In the genomic region with DNA sequence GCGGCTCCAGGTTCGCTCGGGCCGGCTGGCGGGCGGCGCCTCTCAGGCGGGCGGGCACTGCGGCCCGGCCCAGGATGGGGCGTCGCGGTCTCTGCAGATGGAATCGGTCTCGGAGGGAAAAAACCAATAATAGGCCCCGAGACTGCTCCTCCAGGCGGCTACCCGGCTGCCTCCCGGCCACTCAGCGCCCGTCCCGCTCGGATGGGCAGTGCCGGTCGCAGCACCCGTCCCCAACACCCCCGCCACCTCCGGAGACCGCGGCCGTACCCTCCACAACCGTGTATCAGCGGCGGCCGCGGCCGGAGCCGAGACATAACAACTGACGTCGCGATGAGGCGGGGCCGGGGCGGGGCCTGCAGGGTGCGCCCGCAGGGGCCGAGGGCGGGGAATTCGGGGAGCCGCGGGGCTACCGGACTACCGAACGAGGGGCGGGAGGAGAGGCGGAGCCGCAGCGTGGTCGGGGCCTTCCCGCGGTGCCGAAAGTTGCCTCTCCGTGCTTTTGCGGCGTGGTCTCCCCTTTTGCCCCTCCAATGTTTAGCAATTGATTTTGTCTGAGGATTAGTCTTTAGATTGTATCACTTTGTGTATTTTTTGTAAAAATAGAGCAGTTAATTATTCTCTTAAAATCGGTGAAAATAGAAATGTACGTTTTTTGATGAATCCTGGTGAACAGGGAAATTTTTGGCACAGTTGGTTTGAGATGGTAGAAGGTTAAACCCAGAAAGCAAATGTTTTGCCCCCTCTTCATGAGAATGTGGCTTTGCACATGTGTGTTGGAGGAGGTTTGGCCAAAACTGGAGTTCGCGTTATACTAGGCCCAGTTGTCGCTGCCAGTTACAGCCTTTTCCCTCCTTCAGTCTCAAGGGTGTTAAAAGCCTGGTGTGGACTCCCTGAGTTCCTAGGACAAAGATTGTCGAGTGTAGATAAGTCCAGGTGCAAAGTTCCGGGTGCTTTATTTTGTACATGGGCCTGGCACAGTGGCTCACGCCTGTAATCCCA, we compare ENCODE assay signal across 8 cellular contexts. TPM values are rescaled to one million over a fixed set of nuclear protein-coding genes. Genes with fewer than 3 reads are reported as not detected.
DNase-seq lines count a peak whose midpoint lies in the region; ATAC-seq lines count a peak whose summit lies in the region.

TSS of gene RNF103 (minus strand) at position 317 of the 999 bp plus-strand sequence. CDS start 979 bp downstream, outside the sequence.

- peaks cover 4% of the 10 kb centered on the region for H3K79me1 ChIP-seq in mesenchymal stem cell (replicated peaks; ENCODE audit: low read length, poor library complexity, severe bottlenecking)

- DNase-seq in CMK (ENCODE audit: low read depth) (peak; percentile 57), HT-29 (ENCODE audit: low spot score) (peak; percentile 94), NOMO-1 treated with DMSO at 0.1 percent for 48 hours (lab: John Stamatoyannopoulos, UW; ENCODE audit: unreplicated experiment) (peak; percentile 80), mesenchymal stem cell (peak; percentile 93)
- peak; percentile 81 to 95 (median 83) for DNase-seq in activated CD8-positive, alpha-beta memory T cell treated with anti-CD3 and anti-CD28 coated beads for 48 hours (ENCODE audit: low read depth in 2 of 3, low spot score in 2 of 3)
- peak; percentile 90 to 91 (median 91) for DNase-seq in effector memory CD8-positive, alpha-beta T cell
- DNase-seq in stimulated activated CD8-positive, alpha-beta memory T cell treated with anti-CD3 and anti-CD28 coated beads, Interleukin-12 subunit alpha, Interleukin-12 subunit beta, amount 100 ng/mL, for 24 hours (ENCODE audit: extremely low read depth), result peak; percentile 90

- H4K91ac ChIP-seq in mesenchymal stem cell (ENCODE audit: low read length), result peak within 1 kb of the TSS; percentile 61

- peak within 1 kb of the TSS; percentile 52 for H3K4me2 ChIP-seq in mesenchymal stem cell (ENCODE audit: low read length, poor library complexity, severe bottlenecking)

- H3K27me3 ChIP-seq in mesenchymal stem cell (ENCODE audit: control insufficient read depth in 1 of 2, insufficient read depth in 1 of 2, low read length in 2 of 2), result no peaks in the 10 kb centered on the region

- H3K23ac ChIP-seq in mesenchymal stem cell (ENCODE audit: low read length in 2 of 2), result no peak within 1 kb of the TSS

- H2BK120ac ChIP-seq in mesenchymal stem cell (ENCODE audit: low read depth, low read length), result peak within 1 kb of the TSS; percentile 85

- peaks cover 0 to 16% of the 10 kb centered on the region in 2 experiments for H3K36me3 ChIP-seq in mesenchymal stem cell (ENCODE audit: control insufficient read depth in 1 of 2, insufficient read depth in 2 of 2, low read depth in 1 of 2, low read length in 2 of 2)

- H3K27me3 Mint-ChIP-seq in effector memory CD8-positive, alpha-beta T cell, result peaks cover 2 to 9% of the 10 kb centered on the region in 2 donors

- H2BK15ac ChIP-seq in mesenchymal stem cell (ENCODE audit: low read depth, poor library complexity, severe bottlenecking), result peak within 1 kb of the TSS; percentile 69

- peaks cover 18 to 37% of the 10 kb centered on the region in 2 donors for H3K4me1 Mint-ChIP-seq in effector memory CD8-positive, alpha-beta T cell (ENCODE audit: low read depth in 2 of 2)

- H3K27ac ChIP-seq in mesenchymal stem cell (ENCODE audit: low read length, poor library complexity, severe bottlenecking), result peak within 1 kb of the TSS; percentile 79

- no peaks in the 10 kb centered on the region for H3K9me3 ChIP-seq in mesenchymal stem cell (ENCODE audit: control insufficient read depth, low read length)

- H3K4me1 ChIP-seq in mesenchymal stem cell (ENCODE audit: control insufficient read depth, insufficient read depth, low read depth, low read length), result peaks cover 3% of the 10 kb centered on the region

- 9% methylated on average over 74 of the region's 74 CpGs for WGBS in mesenchymal stem cell

- peak within 1 kb of the TSS; percentile 94 for H3K9ac ChIP-seq in mesenchymal stem cell (ENCODE audit: low read length)

- peak within 1 kb of the TSS; percentile 93 to 94 for H3K27ac Mint-ChIP-seq in effector memory CD8-positive, alpha-beta T cell

- H2BK12ac ChIP-seq in mesenchymal stem cell (ENCODE audit: low read length in 2 of 2), result no peak within 1 kb of the TSS

- H2BK5ac ChIP-seq in mesenchymal stem cell (ENCODE audit: low read depth, low read length, poor library complexity, severe bottlenecking), result peak within 1 kb of the TSS; percentile 94

- H3K4me3 ChIP-seq in mesenchymal stem cell (ENCODE audit: insufficient read depth in 1 of 2, low read depth in 1 of 2, low read length in 2 of 2), result peak within 1 kb of the TSS; percentile 93 to 99

- H3K14ac ChIP-seq in mesenchymal stem cell (ENCODE audit: low read length in 2 of 2), result peak within 1 kb of the TSS; percentile 36 to 41

- peak; percentile 73 for ATAC-seq in GM19467 (IDR thresholded peaks at IDR 0.05; ENCODE audit: unreplicated experiment)
- peak; percentile 82 for ATAC-seq in effector memory CD8-positive, alpha-beta T cell (replicated peaks)

- peaks cover 24% of the 10 kb centered on the region for H3K36me3 Mint-ChIP-seq in effector memory CD8-positive, alpha-beta T cell (ENCODE audit: insufficient read depth)

- H2AFZ ChIP-seq in mesenchymal stem cell (ENCODE audit: low read depth, low read length), result peak within 1 kb of the TSS; percentile 82

- H2AK5ac ChIP-seq in mesenchymal stem cell (ENCODE audit: low read length, severe bottlenecking), result no peak within 1 kb of the TSS

- H4K8ac ChIP-seq in mesenchymal stem cell (ENCODE audit: low read length), result peak within 1 kb of the TSS; percentile 82

- H3K4me3 Mint-ChIP-seq in effector memory CD8-positive, alpha-beta T cell, result peak within 1 kb of the TSS; percentile 90 to 92

- H3K4ac ChIP-seq in mesenchymal stem cell (ENCODE audit: low read depth in 1 of 2, low read length in 2 of 2), result peak within 1 kb of the TSS; percentile 64 to 79

- H3K18ac ChIP-seq in mesenchymal stem cell (ENCODE audit: low read depth in 1 of 2, low read length in 2 of 2), result peak within 1 kb of the TSS; percentile 80 to 95

- H3K9me3 Mint-ChIP-seq in effector memory CD8-positive, alpha-beta T cell, result no peaks in the 10 kb centered on the region

RNA-seq across cellular contexts. Expression of gene RNF103, which starts in this region (rescaled TPM):
- 11.8 and 15.8 TPM in 2 replicates for total RNA-seq in HT-29 (2014; rRNA removed; shearing (Covaris generic))
- polyA plus RNA-seq in mesenchymal stem cell (2013, experiment 1 of 2), result 16.0 TPM
- polyA plus RNA-seq in mesenchymal stem cell (2013, experiment 2 of 2), result 15.8 TPM

Comparison
In these comparisons a context has a peak if more than half of its experiments do, and no peak if none do; other contexts are left out.
1. Peak in every context shown above with its lines: DNase-seq, ATAC-seq, H3K4me3 ChIP-seq and H3K27ac ChIP-seq.